1 cellular context compared by ENCODE assay signal in genomic region chr5:1414311-1415058, GRCh38.
TF ChIP-seq lines count a peak whose summit lies in the region.

No MANE protein-coding gene starts in this region.

TF ChIP-seq in GM12878, 131 proteins besides CTCF, POLR2A, EP300 and RAD21 (continued from another document):
- TF ChIP-seq STAT3 (IDR thresholded peaks at IDR 0.05; ENCODE audit: low read depth, low read length) (no peak), EZH2 (IDR thresholded peaks at IDR 0.05; ENCODE audit: borderline replicate concordance, control insufficient read depth, low read depth, low read length) (no peak), NKRF (conservative IDR thresholded peaks at IDR 0.05) (no peak), ZBTB4 (CRISPR knock-in tag; IDR thresholded peaks at IDR 0.05) (no peak), TARDBP (IDR thresholded peaks at IDR 0.05; ENCODE audit: borderline replicate concordance) (no peak), IRF3 (IDR thresholded peaks at IDR 0.05) (no peak), JUND (IDR thresholded peaks at IDR 0.05; ENCODE audit: low read depth, low read length) (no peak), ZNF217 (IDR thresholded peaks at IDR 0.05) (no peak), NBN (IDR thresholded peaks at IDR 0.05) (no peak), KLF5 (IDR thresholded peaks at IDR 0.05; ENCODE audit: partially characterized antibody) (no peak), ZNF687 (IDR thresholded peaks at IDR 0.05) (no peak)
